1 cellular context compared by ENCODE assay signal in the genomic region with DNA sequence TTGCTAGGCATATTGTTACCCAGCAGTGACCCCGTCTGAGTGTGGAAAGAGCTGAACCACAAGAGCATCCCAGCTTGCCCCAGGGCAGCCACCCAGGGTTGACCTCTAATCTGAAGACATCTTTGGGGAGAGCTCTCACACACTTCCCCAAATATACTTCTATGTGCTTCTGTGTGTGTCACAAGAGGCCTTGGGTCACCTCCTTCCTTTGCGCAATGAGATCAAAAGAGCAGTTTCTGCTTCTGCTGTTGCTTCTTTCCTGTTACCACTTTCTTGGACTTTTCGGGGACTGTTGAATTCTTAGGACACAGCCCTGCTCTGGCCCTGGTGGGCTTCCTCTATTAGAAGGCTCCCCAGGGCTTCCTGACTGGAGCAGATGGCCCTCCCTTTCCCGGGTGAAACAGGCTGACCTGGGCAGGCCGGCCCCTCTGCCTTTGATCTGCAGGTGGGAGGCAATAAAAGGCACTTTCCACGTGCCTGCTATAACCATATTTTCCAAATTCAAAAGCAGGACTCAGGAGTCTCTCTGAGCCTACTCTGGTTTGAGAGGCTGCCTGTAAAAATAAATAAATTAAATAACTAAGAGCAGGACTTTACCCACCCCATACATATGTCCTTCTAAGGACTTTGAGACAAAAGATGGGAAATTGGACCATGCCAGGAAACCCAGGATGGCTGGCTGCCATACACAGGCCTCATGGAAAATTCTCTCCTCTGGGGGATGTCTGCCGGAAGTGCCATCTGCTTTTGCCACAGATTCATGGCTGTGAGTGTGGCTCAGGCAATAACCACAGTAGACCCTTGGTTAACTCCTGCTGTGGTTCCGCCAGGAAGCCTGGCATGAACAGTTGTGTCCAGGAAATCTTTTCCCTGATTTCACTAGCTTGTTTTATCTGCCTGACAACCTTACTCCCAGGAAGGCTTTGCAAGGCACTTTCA.
TF ChIP-seq lines count a peak whose summit lies in the region.

No MANE protein-coding gene starts in this region.

TF ChIP-seq in K562, 482 proteins besides CTCF, POLR2A, EP300 and RAD21 (continued from another document and continues in another):
- TF ChIP-seq, protein P1, sequence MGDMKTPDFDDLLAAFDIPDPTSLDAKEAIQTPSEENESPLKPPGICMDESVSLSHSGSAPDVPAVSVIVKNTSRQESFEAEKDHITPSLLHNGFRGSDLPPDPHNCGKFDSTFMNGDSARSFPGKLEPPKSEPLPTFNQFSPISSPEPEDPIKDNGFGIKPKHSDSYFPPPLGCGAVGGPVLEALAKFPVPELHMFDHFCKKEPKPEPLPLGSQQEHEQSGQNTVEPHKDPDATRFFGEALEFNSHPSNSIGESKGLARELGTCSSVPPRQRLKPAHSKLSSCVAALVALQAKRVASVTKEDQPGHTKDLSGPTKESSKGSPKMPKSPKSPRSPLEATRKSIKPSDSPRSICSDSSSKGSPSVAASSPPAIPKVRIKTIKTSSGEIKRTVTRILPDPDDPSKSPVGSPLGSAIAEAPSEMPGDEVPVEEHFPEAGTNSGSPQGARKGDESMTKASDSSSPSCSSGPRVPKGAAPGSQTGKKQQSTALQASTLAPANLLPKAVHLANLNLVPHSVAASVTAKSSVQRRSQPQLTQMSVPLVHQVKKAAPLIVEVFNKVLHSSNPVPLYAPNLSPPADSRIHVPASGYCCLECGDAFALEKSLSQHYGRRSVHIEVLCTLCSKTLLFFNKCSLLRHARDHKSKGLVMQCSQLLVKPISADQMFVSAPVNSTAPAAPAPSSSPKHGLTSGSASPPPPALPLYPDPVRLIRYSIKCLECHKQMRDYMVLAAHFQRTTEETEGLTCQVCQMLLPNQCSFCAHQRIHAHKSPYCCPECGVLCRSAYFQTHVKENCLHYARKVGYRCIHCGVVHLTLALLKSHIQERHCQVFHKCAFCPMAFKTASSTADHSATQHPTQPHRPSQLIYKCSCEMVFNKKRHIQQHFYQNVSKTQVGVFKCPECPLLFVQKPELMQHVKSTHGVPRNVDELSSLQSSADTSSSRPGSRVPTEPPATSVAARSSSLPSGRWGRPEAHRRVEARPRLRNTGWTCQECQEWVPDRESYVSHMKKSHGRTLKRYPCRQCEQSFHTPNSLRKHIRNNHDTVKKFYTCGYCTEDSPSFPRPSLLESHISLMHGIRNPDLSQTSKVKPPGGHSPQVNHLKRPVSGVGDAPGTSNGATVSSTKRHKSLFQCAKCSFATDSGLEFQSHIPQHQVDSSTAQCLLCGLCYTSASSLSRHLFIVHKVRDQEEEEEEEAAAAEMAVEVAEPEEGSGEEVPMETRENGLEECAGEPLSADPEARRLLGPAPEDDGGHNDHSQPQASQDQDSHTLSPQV (IDR thresholded peaks at IDR 0.05), result peak; percentile 63
- TF ChIP-seq SMAD2 (IDR thresholded peaks at IDR 0.05; ENCODE audit: low read depth, low read length), result no peak
- 0 out of 2 replicates have a peak, but pooled peaks have one; percentile 37 for TF ChIP-seq ZBTB1 (CRISPR knock-in tag; IDR thresholded peaks at IDR 0.05; ENCODE audit: borderline replicate concordance, low read depth)
- TF ChIP-seq, protein P2, sequence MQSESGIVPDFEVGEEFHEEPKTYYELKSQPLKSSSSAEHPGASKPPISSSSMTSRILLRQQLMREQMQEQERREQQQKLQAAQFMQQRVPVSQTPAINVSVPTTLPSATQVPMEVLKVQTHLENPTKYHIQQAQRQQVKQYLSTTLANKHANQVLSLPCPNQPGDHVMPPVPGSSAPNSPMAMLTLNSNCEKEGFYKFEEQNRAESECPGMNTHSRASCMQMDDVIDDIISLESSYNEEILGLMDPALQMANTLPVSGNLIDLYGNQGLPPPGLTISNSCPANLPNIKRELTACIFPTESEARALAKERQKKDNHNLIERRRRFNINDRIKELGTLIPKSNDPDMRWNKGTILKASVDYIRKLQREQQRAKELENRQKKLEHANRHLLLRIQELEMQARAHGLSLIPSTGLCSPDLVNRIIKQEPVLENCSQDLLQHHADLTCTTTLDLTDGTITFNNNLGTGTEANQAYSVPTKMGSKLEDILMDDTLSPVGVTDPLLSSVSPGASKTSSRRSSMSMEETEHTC (IDR thresholded peaks at IDR 0.05), result no peak
- no peak for TF ChIP-seq WHSC1 (IDR thresholded peaks at IDR 0.05; ENCODE audit: low read length)
- no peak for TF ChIP-seq HNRNPH1 (optimal IDR thresholded peaks at IDR 0.05; ENCODE audit: low read depth, low read length)
- TF ChIP-seq, protein P3, sequence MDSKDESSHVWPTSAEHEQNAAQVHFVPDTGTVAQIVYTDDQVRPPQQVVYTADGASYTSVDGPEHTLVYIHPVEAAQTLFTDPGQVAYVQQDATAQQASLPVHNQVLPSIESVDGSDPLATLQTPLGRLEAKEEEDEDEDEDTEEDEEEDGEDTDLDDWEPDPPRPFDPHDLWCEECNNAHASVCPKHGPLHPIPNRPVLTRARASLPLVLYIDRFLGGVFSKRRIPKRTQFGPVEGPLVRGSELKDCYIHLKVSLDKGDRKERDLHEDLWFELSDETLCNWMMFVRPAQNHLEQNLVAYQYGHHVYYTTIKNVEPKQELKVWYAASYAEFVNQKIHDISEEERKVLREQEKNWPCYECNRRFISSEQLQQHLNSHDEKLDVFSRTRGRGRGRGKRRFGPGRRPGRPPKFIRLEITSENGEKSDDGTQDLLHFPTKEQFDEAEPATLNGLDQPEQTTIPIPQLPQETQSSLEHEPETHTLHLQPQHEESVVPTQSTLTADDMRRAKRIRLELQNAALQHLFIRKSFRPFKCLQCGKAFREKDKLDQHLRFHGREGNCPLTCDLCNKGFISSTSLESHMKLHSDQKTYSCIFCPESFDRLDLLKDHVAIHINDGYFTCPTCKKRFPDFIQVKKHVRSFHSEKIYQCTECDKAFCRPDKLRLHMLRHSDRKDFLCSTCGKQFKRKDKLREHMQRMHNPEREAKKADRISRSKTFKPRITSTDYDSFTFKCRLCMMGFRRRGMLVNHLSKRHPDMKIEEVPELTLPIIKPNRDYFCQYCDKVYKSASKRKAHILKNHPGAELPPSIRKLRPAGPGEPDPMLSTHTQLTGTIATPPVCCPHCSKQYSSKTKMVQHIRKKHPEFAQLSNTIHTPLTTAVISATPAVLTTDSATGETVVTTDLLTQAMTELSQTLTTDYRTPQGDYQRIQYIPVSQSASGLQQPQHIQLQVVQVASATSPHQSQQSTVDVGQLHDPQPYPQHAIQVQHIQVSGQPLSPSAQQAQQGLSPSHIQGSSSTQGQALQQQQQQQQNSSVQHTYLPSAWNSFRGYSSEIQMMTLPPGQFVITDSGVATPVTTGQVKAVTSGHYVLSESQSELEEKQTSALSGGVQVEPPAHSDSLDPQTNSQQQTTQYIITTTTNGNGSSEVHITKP (IDR thresholded peaks at IDR 0.05; ENCODE audit: partially characterized antibody), result no peak
- no peak for TF ChIP-seq RBM15 (IDR thresholded peaks at IDR 0.05; ENCODE audit: insufficient read depth, low read length)
- no peak for TF ChIP-seq ZNF785 (CRISPR knock-in tag; IDR thresholded peaks at IDR 0.05)
- TF ChIP-seq CHD4 (IDR thresholded peaks at IDR 0.05; ENCODE audit: insufficient read depth, insufficient replicate concordance, low read depth, low read length, poor library complexity, severe bottlenecking), result no peak
- no peak for TF ChIP-seq ZNF224 (CRISPR knock-in tag; IDR thresholded peaks at IDR 0.05)
- no peak for TF ChIP-seq ZNF76 (CRISPR knock-in tag; IDR thresholded peaks at IDR 0.05; ENCODE audit: borderline replicate concordance)
- no peak for TF ChIP-seq SUPT5H (IDR thresholded peaks at IDR 0.05)
- peak; percentile 57; the same call in 1 of the 2 replicates for TF ChIP-seq NR2C1 (IDR thresholded peaks at IDR 0.05)
- TF ChIP-seq NR2C1 (tag; IDR thresholded peaks at IDR 0.05), result peak; percentile 73
- TF ChIP-seq ELF4 (CRISPR knock-in tag; IDR thresholded peaks at IDR 0.05), result no peak
- no peak for TF ChIP-seq THRAP3 (IDR thresholded peaks at IDR 0.05; ENCODE audit: borderline replicate concordance)
- no peak for TF ChIP-seq BDP1 (IDR thresholded peaks at IDR 0.05; ENCODE audit: insufficient read depth, insufficient read length)
- TF ChIP-seq, protein P4, sequence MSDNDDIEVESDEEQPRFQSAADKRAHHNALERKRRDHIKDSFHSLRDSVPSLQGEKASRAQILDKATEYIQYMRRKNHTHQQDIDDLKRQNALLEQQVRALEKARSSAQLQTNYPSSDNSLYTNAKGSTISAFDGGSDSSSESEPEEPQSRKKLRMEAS (CRISPR knock-in tag; IDR thresholded peaks at IDR 0.05), result no peak
- TF ChIP-seq HOXB6 (CRISPR knock-in tag; IDR thresholded peaks at IDR 0.05; ENCODE audit: borderline replicate concordance), result no peak
- no peak for TF ChIP-seq ZNF431 (CRISPR knock-in tag; IDR thresholded peaks at IDR 0.05)
- TF ChIP-seq CREB1 (IDR thresholded peaks at IDR 0.05), result no peak
- TF ChIP-seq CREB1 (CRISPR knock-in tag; IDR thresholded peaks at IDR 0.05), result no peak
- TF ChIP-seq ETV5 (CRISPR knock-in tag; IDR thresholded peaks at IDR 0.05; ENCODE audit: low read depth), result 0 out of 2 replicates have a peak, but pooled peaks have one; percentile 27
- no peak for TF ChIP-seq ZNF133 (CRISPR knock-in tag; IDR thresholded peaks at IDR 0.05)
- TF ChIP-seq NFIX (CRISPR knock-in tag; IDR thresholded peaks at IDR 0.05; ENCODE audit: low read depth), result no peak
- peak; percentile 75; the same call in 1 of the 2 replicates for TF ChIP-seq ESRRA (IDR thresholded peaks at IDR 0.05; ENCODE audit: borderline replicate concordance, low read depth)
- TF ChIP-seq CC2D1A (IDR thresholded peaks at IDR 0.05), result no peak
- TF ChIP-seq, protein P5, sequence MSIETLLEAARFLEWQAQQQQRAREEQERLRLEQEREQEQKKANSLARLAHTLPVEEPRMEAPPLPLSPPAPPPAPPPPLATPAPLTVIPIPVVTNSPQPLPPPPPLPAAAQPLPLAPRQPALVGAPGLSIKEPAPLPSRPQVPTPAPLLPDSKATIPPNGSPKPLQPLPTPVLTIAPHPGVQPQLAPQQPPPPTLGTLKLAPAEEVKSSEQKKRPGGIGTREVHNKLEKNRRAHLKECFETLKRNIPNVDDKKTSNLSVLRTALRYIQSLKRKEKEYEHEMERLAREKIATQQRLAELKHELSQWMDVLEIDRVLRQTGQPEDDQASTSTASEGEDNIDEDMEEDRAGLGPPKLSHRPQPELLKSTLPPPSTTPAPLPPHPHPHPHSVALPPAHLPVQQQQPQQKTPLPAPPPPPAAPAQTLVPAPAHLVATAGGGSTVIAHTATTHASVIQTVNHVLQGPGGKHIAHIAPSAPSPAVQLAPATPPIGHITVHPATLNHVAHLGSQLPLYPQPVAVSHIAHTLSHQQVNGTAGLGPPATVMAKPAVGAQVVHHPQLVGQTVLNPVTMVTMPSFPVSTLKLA (conservative IDR thresholded peaks at IDR 0.05), result no peak
- no peak for TF ChIP-seq LARP7 (IDR thresholded peaks at IDR 0.05)
- TF ChIP-seq, protein P6, sequence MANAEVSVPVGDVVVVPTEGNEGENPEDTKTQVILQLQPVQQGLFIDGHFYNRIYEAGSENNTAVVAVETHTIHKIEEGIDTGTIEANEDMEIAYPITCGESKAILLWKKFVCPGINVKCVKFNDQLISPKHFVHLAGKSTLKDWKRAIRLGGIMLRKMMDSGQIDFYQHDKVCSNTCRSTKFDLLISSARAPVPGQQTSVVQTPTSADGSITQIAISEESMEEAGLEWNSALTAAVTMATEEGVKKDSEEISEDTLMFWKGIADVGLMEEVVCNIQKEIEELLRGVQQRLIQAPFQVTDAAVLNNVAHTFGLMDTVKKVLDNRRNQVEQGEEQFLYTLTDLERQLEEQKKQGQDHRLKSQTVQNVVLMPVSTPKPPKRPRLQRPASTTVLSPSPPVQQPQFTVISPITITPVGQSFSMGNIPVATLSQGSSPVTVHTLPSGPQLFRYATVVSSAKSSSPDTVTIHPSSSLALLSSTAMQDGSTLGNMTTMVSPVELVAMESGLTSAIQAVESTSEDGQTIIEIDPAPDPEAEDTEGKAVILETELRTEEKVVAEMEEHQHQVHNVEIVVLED (CRISPR knock-in tag; IDR thresholded peaks at IDR 0.05), result no peak
- TF ChIP-seq MTA1 (IDR thresholded peaks at IDR 0.05; ENCODE audit: borderline replicate concordance), result no peak
- TF ChIP-seq TCF7L2 (IDR thresholded peaks at IDR 0.05; ENCODE audit: low read depth, low read length), result no peak
- TF ChIP-seq GATAD2A (IDR thresholded peaks at IDR 0.05), result 0 out of 2 replicates have a peak, but pooled peaks have one; percentile 35
- TF ChIP-seq, protein P7, sequence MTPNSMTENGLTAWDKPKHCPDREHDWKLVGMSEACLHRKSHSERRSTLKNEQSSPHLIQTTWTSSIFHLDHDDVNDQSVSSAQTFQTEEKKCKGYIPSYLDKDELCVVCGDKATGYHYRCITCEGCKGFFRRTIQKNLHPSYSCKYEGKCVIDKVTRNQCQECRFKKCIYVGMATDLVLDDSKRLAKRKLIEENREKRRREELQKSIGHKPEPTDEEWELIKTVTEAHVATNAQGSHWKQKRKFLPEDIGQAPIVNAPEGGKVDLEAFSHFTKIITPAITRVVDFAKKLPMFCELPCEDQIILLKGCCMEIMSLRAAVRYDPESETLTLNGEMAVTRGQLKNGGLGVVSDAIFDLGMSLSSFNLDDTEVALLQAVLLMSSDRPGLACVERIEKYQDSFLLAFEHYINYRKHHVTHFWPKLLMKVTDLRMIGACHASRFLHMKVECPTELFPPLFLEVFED (CRISPR knock-in tag; conservative IDR thresholded peaks at IDR 0.05), result no peak
- TF ChIP-seq, protein P8, sequence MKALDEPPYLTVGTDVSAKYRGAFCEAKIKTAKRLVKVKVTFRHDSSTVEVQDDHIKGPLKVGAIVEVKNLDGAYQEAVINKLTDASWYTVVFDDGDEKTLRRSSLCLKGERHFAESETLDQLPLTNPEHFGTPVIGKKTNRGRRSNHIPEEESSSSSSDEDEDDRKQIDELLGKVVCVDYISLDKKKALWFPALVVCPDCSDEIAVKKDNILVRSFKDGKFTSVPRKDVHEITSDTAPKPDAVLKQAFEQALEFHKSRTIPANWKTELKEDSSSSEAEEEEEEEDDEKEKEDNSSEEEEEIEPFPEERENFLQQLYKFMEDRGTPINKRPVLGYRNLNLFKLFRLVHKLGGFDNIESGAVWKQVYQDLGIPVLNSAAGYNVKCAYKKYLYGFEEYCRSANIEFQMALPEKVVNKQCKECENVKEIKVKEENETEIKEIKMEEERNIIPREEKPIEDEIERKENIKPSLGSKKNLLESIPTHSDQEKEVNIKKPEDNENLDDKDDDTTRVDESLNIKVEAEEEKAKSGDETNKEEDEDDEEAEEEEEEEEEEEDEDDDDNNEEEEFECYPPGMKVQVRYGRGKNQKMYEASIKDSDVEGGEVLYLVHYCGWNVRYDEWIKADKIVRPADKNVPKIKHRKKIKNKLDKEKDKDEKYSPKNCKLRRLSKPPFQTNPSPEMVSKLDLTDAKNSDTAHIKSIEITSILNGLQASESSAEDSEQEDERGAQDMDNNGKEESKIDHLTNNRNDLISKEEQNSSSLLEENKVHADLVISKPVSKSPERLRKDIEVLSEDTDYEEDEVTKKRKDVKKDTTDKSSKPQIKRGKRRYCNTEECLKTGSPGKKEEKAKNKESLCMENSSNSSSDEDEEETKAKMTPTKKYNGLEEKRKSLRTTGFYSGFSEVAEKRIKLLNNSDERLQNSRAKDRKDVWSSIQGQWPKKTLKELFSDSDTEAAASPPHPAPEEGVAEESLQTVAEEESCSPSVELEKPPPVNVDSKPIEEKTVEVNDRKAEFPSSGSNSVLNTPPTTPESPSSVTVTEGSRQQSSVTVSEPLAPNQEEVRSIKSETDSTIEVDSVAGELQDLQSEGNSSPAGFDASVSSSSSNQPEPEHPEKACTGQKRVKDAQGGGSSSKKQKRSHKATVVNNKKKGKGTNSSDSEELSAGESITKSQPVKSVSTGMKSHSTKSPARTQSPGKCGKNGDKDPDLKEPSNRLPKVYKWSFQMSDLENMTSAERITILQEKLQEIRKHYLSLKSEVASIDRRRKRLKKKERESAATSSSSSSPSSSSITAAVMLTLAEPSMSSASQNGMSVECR (CRISPR knock-in tag; IDR thresholded peaks at IDR 0.05), result no peak
- peak; percentile 51; the same call in 1 of the 2 replicates for TF ChIP-seq ZFX (CRISPR knock-in tag; IDR thresholded peaks at IDR 0.05)
- no peak for TF ChIP-seq ZKSCAN1 (IDR thresholded peaks at IDR 0.05; ENCODE audit: low read depth, low read length)
- no peak for TF ChIP-seq HMG20B (CRISPR knock-in tag; IDR thresholded peaks at IDR 0.05)
- no peak for TF ChIP-seq XRCC3 (IDR thresholded peaks at IDR 0.05)
